Comparison of ENCODE assay signal across 1 cellular context in the genomic region with DNA sequence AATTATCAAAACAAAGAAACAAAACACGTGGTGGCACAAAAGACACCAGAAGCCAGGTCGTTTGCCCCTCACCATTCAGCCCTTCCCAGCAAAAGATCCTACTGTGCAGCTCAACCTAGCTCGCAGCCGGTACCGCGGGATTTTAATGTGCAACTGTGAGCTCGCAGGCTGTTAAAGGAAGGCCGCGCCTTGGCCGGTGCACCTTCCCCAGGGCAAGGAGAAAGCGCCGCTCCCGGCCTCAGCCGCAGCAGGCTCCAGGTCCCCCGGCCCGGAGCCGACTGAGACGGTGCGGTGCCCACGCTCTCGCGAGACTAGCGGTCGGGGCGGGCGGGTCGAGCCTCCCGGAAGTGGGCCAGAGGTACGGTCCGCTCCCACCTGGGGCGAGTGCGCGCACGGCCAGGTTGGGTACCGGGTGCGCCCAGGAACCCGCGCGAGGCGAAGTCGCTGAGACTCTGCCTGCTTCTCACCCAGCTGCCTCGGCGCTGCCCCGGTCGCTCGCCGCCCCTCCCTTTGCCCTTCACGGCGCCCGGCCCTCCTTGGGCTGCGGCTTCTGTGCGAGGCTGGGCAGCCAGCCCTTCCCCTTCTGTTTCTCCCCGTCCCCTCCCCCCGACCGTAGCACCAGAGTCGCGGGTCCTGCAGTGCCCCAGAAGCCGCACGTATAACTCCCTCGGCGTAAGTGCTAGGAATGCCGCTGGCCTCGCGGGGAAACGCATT.
TF ChIP-seq lines count a peak whose summit lies in the region.

A gene (plus strand): TSS at position 618 of the 714 bp plus-strand sequence. CDS start 682 bp downstream, outside the sequence.

TF ChIP-seq in HEK293, 187 proteins besides CTCF, POLR2A, EP300 and RAD21 (continued from another document and continues in another):
- TF ChIP-seq, protein P1, sequence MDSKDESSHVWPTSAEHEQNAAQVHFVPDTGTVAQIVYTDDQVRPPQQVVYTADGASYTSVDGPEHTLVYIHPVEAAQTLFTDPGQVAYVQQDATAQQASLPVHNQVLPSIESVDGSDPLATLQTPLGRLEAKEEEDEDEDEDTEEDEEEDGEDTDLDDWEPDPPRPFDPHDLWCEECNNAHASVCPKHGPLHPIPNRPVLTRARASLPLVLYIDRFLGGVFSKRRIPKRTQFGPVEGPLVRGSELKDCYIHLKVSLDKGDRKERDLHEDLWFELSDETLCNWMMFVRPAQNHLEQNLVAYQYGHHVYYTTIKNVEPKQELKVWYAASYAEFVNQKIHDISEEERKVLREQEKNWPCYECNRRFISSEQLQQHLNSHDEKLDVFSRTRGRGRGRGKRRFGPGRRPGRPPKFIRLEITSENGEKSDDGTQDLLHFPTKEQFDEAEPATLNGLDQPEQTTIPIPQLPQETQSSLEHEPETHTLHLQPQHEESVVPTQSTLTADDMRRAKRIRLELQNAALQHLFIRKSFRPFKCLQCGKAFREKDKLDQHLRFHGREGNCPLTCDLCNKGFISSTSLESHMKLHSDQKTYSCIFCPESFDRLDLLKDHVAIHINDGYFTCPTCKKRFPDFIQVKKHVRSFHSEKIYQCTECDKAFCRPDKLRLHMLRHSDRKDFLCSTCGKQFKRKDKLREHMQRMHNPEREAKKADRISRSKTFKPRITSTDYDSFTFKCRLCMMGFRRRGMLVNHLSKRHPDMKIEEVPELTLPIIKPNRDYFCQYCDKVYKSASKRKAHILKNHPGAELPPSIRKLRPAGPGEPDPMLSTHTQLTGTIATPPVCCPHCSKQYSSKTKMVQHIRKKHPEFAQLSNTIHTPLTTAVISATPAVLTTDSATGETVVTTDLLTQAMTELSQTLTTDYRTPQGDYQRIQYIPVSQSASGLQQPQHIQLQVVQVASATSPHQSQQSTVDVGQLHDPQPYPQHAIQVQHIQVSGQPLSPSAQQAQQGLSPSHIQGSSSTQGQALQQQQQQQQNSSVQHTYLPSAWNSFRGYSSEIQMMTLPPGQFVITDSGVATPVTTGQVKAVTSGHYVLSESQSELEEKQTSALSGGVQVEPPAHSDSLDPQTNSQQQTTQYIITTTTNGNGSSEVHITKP (tag by site-specific recombination; IDR thresholded peaks at IDR 0.05): peak; percentile 86
- TF ChIP-seq, protein P2, sequence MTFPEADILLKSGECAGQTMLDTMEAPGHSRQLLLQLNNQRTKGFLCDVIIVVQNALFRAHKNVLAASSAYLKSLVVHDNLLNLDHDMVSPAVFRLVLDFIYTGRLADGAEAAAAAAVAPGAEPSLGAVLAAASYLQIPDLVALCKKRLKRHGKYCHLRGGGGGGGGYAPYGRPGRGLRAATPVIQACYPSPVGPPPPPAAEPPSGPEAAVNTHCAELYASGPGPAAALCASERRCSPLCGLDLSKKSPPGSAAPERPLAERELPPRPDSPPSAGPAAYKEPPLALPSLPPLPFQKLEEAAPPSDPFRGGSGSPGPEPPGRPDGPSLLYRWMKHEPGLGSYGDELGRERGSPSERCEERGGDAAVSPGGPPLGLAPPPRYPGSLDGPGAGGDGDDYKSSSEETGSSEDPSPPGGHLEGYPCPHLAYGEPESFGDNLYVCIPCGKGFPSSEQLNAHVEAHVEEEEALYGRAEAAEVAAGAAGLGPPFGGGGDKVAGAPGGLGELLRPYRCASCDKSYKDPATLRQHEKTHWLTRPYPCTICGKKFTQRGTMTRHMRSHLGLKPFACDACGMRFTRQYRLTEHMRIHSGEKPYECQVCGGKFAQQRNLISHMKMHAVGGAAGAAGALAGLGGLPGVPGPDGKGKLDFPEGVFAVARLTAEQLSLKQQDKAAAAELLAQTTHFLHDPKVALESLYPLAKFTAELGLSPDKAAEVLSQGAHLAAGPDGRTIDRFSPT (tag by site-specific recombination; IDR thresholded peaks at IDR 0.05): peak; percentile 90
- TF ChIP-seq, protein P3, sequence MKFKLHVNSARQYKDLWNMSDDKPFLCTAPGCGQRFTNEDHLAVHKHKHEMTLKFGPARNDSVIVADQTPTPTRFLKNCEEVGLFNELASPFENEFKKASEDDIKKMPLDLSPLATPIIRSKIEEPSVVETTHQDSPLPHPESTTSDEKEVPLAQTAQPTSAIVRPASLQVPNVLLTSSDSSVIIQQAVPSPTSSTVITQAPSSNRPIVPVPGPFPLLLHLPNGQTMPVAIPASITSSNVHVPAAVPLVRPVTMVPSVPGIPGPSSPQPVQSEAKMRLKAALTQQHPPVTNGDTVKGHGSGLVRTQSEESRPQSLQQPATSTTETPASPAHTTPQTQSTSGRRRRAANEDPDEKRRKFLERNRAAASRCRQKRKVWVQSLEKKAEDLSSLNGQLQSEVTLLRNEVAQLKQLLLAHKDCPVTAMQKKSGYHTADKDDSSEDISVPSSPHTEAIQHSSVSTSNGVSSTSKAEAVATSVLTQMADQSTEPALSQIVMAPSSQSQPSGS (tag by site-specific recombination; IDR thresholded peaks at IDR 0.05; ENCODE audit: low read depth): no peak
- TF ChIP-seq ZNF530 (tag by site-specific recombination; IDR thresholded peaks at IDR 0.05; ENCODE audit: low read depth) (no peak), OVOL3 (tag by site-specific recombination; IDR thresholded peaks at IDR 0.05) (peak; percentile 70), ZNF664 (tag by site-specific recombination; IDR thresholded peaks at IDR 0.05) (peak; percentile 44; the same call in 1 of the 2 replicates), ZNF561 (tag by site-specific recombination; IDR thresholded peaks at IDR 0.05; ENCODE audit: borderline replicate concordance) (peak; percentile 92), ZNF544 (tag by site-specific recombination; IDR thresholded peaks at IDR 0.05) (no peak), REPIN1 (tag by site-specific recombination; IDR thresholded peaks at IDR 0.05; ENCODE audit: low read depth) (peak; percentile 92; the same call in 1 of the 2 replicates), HOXD13 (CRISPR knock-in tag; IDR thresholded peaks at IDR 0.05; ENCODE audit: borderline replicate concordance) (no peak), ZNF132 (tag by site-specific recombination; IDR thresholded peaks at IDR 0.05; ENCODE audit: borderline replicate concordance) (no peak), BCL11A (tag by site-specific recombination; IDR thresholded peaks at IDR 0.05; ENCODE audit: low read depth) (0 out of 2 replicates have a peak, but pooled peaks have one; percentile 47), KLF7 (tag by site-specific recombination; IDR thresholded peaks at IDR 0.05; ENCODE audit: borderline replicate concordance) (peak; percentile 73; the same call in 1 of the 2 replicates), ZNF600 (tag by site-specific recombination; IDR thresholded peaks at IDR 0.05) (peak; percentile 90), ZNF677 (tag by site-specific recombination; IDR thresholded peaks at IDR 0.05) (no peak), BCL11B (tag by site-specific recombination; IDR thresholded peaks at IDR 0.05; ENCODE audit: low read depth) (peak; percentile 69; the same call in 1 of the 2 replicates), TRIM28 (IDR thresholded peaks at IDR 0.05; ENCODE audit: borderline replicate concordance, low read length) (peak; percentile 75; the same call in 1 of the 2 replicates), ZNF768 (tag by site-specific recombination; IDR thresholded peaks at IDR 0.05) (no peak), ZFP37 (tag by site-specific recombination; IDR thresholded peaks at IDR 0.05) (peak; percentile 96), TCF7L2 (IDR thresholded peaks at IDR 0.05; ENCODE audit: borderline replicate concordance, low read depth, low read length) (no peak), ZNF23 (tag by site-specific recombination; IDR thresholded peaks at IDR 0.05; ENCODE audit: borderline replicate concordance) (no peak), EGR2 (tag by site-specific recombination; IDR thresholded peaks at IDR 0.05; ENCODE audit: low read depth) (peak; percentile 41; the same call in 1 of the 2 replicates), ZNF654 (tag by site-specific recombination; IDR thresholded peaks at IDR 0.05; ENCODE audit: low read depth) (no peak)
- TF ChIP-seq, protein P4, sequence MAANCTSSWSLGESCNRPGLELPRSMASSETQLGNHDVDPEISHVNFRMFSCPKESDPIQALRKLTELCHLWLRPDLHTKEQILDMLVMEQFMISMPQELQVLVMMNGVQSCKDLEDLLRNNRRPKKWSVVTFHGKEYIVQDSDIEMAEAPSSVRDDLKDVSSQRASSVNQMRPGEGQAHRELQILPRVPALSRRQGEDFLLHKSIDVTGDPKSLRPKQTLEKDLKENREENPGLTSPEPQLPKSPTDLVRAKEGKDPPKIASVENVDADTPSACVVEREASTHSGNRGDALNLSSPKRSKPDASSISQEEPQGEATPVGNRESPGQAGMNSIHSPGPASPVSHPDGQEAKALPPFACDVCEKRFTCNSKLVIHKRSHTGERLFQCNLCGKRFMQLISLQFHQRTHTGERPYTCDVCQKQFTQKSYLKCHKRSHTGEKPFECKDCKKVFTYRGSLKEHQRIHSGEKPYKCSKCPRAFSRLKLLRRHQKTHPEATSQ (tag by site-specific recombination; IDR thresholded peaks at IDR 0.05): 0 out of 2 replicates have a peak, but pooled peaks have one; percentile 54
- TF ChIP-seq, protein P5, sequence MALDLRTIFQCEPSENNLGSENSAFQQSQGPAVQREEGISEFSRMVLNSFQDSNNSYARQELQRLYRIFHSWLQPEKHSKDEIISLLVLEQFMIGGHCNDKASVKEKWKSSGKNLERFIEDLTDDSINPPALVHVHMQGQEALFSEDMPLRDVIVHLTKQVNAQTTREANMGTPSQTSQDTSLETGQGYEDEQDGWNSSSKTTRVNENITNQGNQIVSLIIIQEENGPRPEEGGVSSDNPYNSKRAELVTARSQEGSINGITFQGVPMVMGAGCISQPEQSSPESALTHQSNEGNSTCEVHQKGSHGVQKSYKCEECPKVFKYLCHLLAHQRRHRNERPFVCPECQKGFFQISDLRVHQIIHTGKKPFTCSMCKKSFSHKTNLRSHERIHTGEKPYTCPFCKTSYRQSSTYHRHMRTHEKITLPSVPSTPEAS (tag by site-specific recombination; IDR thresholded peaks at IDR 0.05): peak; percentile 48; the same call in 1 of the 2 replicates
- TF ChIP-seq, protein P6, sequence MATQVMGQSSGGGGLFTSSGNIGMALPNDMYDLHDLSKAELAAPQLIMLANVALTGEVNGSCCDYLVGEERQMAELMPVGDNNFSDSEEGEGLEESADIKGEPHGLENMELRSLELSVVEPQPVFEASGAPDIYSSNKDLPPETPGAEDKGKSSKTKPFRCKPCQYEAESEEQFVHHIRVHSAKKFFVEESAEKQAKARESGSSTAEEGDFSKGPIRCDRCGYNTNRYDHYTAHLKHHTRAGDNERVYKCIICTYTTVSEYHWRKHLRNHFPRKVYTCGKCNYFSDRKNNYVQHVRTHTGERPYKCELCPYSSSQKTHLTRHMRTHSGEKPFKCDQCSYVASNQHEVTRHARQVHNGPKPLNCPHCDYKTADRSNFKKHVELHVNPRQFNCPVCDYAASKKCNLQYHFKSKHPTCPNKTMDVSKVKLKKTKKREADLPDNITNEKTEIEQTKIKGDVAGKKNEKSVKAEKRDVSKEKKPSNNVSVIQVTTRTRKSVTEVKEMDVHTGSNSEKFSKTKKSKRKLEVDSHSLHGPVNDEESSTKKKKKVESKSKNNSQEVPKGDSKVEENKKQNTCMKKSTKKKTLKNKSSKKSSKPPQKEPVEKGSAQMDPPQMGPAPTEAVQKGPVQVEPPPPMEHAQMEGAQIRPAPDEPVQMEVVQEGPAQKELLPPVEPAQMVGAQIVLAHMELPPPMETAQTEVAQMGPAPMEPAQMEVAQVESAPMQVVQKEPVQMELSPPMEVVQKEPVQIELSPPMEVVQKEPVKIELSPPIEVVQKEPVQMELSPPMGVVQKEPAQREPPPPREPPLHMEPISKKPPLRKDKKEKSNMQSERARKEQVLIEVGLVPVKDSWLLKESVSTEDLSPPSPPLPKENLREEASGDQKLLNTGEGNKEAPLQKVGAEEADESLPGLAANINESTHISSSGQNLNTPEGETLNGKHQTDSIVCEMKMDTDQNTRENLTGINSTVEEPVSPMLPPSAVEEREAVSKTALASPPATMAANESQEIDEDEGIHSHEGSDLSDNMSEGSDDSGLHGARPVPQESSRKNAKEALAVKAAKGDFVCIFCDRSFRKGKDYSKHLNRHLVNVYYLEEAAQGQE (tag by site-specific recombination; IDR thresholded peaks at IDR 0.05): peak; percentile 34; the same call in 1 of the 2 replicates
- TF ChIP-seq, protein P7, sequence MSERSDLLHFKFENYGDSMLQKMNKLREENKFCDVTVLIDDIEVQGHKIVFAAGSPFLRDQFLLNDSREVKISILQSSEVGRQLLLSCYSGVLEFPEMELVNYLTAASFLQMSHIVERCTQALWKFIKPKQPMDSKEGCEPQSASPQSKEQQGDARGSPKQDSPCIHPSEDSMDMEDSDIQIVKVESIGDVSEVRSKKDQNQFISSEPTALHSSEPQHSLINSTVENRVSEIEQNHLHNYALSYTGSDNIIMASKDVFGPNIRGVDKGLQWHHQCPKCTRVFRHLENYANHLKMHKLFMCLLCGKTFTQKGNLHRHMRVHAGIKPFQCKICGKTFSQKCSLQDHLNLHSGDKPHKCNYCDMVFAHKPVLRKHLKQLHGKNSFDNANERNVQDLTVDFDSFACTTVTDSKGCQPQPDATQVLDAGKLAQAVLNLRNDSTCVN (tag by site-specific recombination; optimal IDR thresholded peaks at IDR 0.05): peak; percentile 98
- TF ChIP-seq, protein P8, sequence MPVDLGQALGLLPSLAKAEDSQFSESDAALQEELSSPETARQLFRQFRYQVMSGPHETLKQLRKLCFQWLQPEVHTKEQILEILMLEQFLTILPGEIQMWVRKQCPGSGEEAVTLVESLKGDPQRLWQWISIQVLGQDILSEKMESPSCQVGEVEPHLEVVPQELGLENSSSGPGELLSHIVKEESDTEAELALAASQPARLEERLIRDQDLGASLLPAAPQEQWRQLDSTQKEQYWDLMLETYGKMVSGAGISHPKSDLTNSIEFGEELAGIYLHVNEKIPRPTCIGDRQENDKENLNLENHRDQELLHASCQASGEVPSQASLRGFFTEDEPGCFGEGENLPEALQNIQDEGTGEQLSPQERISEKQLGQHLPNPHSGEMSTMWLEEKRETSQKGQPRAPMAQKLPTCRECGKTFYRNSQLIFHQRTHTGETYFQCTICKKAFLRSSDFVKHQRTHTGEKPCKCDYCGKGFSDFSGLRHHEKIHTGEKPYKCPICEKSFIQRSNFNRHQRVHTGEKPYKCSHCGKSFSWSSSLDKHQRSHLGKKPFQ (tag by site-specific recombination; IDR thresholded peaks at IDR 0.05): peak; percentile 70
- TF ChIP-seq, protein P9, sequence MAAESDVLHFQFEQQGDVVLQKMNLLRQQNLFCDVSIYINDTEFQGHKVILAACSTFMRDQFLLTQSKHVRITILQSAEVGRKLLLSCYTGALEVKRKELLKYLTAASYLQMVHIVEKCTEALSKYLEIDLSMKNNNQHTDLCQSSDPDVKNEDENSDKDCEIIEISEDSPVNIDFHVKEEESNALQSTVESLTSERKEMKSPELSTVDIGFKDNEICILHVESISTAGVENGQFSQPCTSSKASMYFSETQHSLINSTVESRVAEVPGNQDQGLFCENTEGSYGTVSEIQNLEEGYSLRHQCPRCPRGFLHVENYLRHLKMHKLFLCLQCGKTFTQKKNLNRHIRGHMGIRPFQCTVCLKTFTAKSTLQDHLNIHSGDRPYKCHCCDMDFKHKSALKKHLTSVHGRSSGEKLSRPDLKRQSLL (tag by site-specific recombination; IDR thresholded peaks at IDR 0.05): peak; percentile 99
- TF ChIP-seq, protein P10, sequence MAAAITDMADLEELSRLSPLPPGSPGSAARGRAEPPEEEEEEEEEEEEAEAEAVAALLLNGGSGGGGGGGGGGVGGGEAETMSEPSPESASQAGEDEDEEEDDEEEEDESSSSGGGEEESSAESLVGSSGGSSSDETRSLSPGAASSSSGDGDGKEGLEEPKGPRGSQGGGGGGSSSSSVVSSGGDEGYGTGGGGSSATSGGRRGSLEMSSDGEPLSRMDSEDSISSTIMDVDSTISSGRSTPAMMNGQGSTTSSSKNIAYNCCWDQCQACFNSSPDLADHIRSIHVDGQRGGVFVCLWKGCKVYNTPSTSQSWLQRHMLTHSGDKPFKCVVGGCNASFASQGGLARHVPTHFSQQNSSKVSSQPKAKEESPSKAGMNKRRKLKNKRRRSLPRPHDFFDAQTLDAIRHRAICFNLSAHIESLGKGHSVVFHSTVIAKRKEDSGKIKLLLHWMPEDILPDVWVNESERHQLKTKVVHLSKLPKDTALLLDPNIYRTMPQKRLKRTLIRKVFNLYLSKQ (tag by site-specific recombination; IDR thresholded peaks at IDR 0.05; ENCODE audit: borderline replicate concordance): no peak
